1 cellular context compared by ENCODE assay signal in genomic region chr3:100389025-100389424, GRCh38.
TF ChIP-seq lines count a peak whose summit lies in the region.

No MANE protein-coding gene starts in this region.

TF ChIP-seq in HepG2, 621 proteins besides CTCF, POLR2A, EP300 and RAD21:
- TF ChIP-seq ISL2 (CRISPR knock-in tag; IDR thresholded peaks at IDR 0.05) (no peak), ZNF784 (CRISPR knock-in tag; IDR thresholded peaks at IDR 0.05; ENCODE audit: borderline replicate concordance) (no peak), GATAD2A (CRISPR knock-in tag; IDR thresholded peaks at IDR 0.05) (no peak), ZBTB7A (CRISPR knock-in tag; IDR thresholded peaks at IDR 0.05) (no peak), RARA (CRISPR knock-in tag; IDR thresholded peaks at IDR 0.05) (no peak), ZBTB33 (CRISPR knock-in tag; IDR thresholded peaks at IDR 0.05) (no peak), ZFP1 (CRISPR knock-in tag; IDR thresholded peaks at IDR 0.05) (peak; percentile 99)
